In the genomic region with DNA sequence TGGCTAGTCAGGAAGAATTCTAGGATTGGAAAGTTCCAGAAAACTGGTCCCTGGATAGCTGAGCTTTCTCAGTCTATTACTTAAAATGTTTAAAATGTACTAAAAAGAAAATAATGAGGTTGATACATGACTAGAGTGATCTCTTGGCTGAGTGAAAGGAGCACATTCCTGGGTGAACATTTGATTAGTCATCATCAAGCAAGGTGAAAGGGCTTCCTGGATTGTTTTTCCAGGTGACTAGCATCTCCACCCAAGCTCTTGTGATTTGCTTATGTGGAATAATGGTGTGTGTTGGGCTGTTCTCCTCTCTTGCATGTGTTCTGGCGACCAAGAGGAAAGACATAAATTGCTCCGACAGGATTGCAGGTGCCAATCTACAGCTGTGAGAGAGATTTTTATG, we compare ENCODE assay signal across 16 cellular contexts. TPM values are rescaled to one million over a fixed set of nuclear protein-coding genes. Genes with fewer than 3 reads are reported as not detected.
DNase-seq lines count a peak whose midpoint lies in the region; ATAC-seq, FAIRE-seq and TF ChIP-seq lines count a peak whose summit lies in the region.
"Had no signal": no experiment of that assay in that cellular context is flagged by ENCODE, and none has a peak within 500 bp of the region (broad histone marks: within the 10 kb centered on the region; RNA-seq: fewer than 3 reads in every experiment).

No MANE protein-coding gene starts in this region.

- H3K9ac ChIP-seq in keratinocyte (ENCODE audit: control insufficient read depth, extremely low read depth, insufficient read depth, low read length) = no peak overlapping the region

- DNase-seq in HPDE6-E6E7 (ENCODE audit: extremely low spot score) = peak; percentile 70
- peak; percentile 34 for DNase-seq in astrocyte of the cerebellum (ENCODE audit: low read depth)
- DNase-seq in keratinocyte (ENCODE audit: low read depth, low spot score) = peak; percentile 68
- no peak for DNase-seq in type B pancreatic cell (ENCODE audit: extremely low spot score, unreplicated experiment)
- no peak for DNase-seq in stimulated activated CD8-positive, alpha-beta memory T cell treated with anti-CD3 and anti-CD28 coated beads, Interleukin-4, amount 100 ng/mL, for 48 hours
- no peak for DNase-seq in cardiac septum (ENCODE audit: low spot score)
- DNase-seq: naive B cell; NCI-H2107; NK-92 treated with Interleukin-12 subunit alpha and Interleukin-12 subunit beta, amount 100 ng/mL, for 24 hours had no signal

- no peak overlapping the region for H2AFZ ChIP-seq in keratinocyte (ENCODE audit: control insufficient read depth, low read length)

- no peak for ATAC-seq in GM19023 (IDR thresholded peaks at IDR 0.05; ENCODE audit: unreplicated experiment)
- ATAC-seq: left lobe of liver had no signal

- no peak overlapping the region for H3K4me3 ChIP-seq in astrocyte of the cerebellum (ENCODE audit: low read depth, low read length)
- no peak overlapping the region for H3K4me3 ChIP-seq in keratinocyte (ENCODE audit: control insufficient read depth in 2 of 3, extremely low read depth in 1 of 3, insufficient read depth in 2 of 3, low read depth in 1 of 3, low read length in 3 of 3)
- H3K4me3 ChIP-seq: cardiac muscle cell had no signal

- peaks cover 5% of the 10 kb centered on the region for H3K9me3 Mint-ChIP-seq in type B pancreatic cell
- H3K9me3 Mint-ChIP-seq: naive B cell had no signal

- no peaks in the 10 kb centered on the region for H3K36me3 Mint-ChIP-seq in type B pancreatic cell
- H3K36me3 Mint-ChIP-seq: CD14-positive monocyte, naive B cell had no signal

- in situ Hi-C loops in astrocyte of the cerebellum (cut with HindIII; ENCODE audit: low sequenced_read_pairs) = no loop called here

- FAIRE-seq in keratinocyte (lab: Jason Lieb, UNC) = peak; percentile 93
- FAIRE-seq: G401.6 had no signal

- no peaks in the 10 kb centered on the region for H3K79me2 ChIP-seq in keratinocyte (ENCODE audit: control insufficient read depth, insufficient read depth, low read length)

- H3K27ac Mint-ChIP-seq in type B pancreatic cell = peak overlapping the region; percentile 60
- H3K27ac Mint-ChIP-seq: CD14-positive monocyte, naive B cell had no signal

- no peaks in the 10 kb centered on the region for H3K9me3 ChIP-seq in keratinocyte (ENCODE audit: control insufficient read depth, low read depth, low read length)

- TF ChIP-seq CTCF in astrocyte of the cerebellum (IDR thresholded peaks at IDR 0.05; ENCODE audit: low read depth, low read length, missing control alignments) (no peak), keratinocyte (optimal IDR thresholded peaks at IDR 0.05 in 1 of 3, IDR thresholded peaks at IDR 0.05 in 1 of 3, conservative IDR thresholded peaks at IDR 0.05 in 1 of 3; ENCODE audit: extremely low read depth in 1 of 3, insufficient read depth in 2 of 3, low read length in 3 of 3) (no peak), type B pancreatic cell (conservative IDR thresholded peaks at IDR 0.05) (no peak)

- H3K4me1 Mint-ChIP-seq in type B pancreatic cell (ENCODE audit: unreplicated experiment) = no peaks in the 10 kb centered on the region
- H3K4me1 Mint-ChIP-seq: CD14-positive monocyte, naive B cell had no signal

- intact Hi-C loops in cardiac septum (cut with DNase I) = no loop called here

- peaks cover 12% of the 10 kb centered on the region for H3K4me1 ChIP-seq in keratinocyte (ENCODE audit: control insufficient read depth, extremely low read depth, insufficient read depth, low read length)

- dilution Hi-C loops in keratinocyte (cut with MboI; ENCODE audit: extremely low pct_ligation_motif_present, low sequenced_read_pairs) = no loop called here

- H3K4me3 Mint-ChIP-seq in type B pancreatic cell = no peak overlapping the region
- H3K4me3 Mint-ChIP-seq: CD14-positive monocyte, naive B cell had no signal

- H4K20me1 ChIP-seq in keratinocyte (ENCODE audit: control insufficient read depth, extremely low read depth, insufficient read depth, low read length) = no peaks in the 10 kb centered on the region

- H3K9me1 ChIP-seq in keratinocyte (ENCODE audit: control insufficient read depth, extremely low read depth, insufficient read depth, low read length) = no peaks in the 10 kb centered on the region

- no peaks in the 10 kb centered on the region for H3K36me3 ChIP-seq in keratinocyte (ENCODE audit: control insufficient read depth in 2 of 2, extremely low read depth in 1 of 2, insufficient read depth in 2 of 2, low read length in 2 of 2)
- H3K36me3 ChIP-seq: cardiac muscle cell had no signal

- H3K27me3 ChIP-seq in keratinocyte (ENCODE audit: control insufficient read depth, extremely low read depth, insufficient read depth, low read length) = no peaks in the 10 kb centered on the region
- H3K27me3 ChIP-seq: cardiac muscle cell had no signal

- H3K27me3 Mint-ChIP-seq in type B pancreatic cell = no peaks in the 10 kb centered on the region
- H3K27me3 Mint-ChIP-seq: naive B cell had no signal

- peak overlapping the region; percentile 28 for H3K27ac ChIP-seq in keratinocyte (ENCODE audit: control insufficient read depth, insufficient read depth, low read length)
- H3K27ac ChIP-seq: cardiac muscle cell, HL-60 had no signal

- H3K4me2 ChIP-seq in keratinocyte (ENCODE audit: control insufficient read depth, extremely low read depth, insufficient read depth, low read depth, low read length) = peak overlapping the region; percentile 39

RNA-seq across cellular contexts. Expression of gene PKIB, which starts 42.9 kb away (rescaled TPM):
- polyA plus RNA-seq in keratinocyte = 4.4 to 8.7 TPM (median 5.8 TPM) in 3 replicates
- polyA plus RNA-seq in keratinocyte (2011; ENCODE audit: low read depth) = 6.2 TPM
- 5.8 and 11.9 TPM in 2 replicates for polyA plus RNA-seq in keratinocyte (2011; cell fraction: cytosol; rRNA removed)
- 3.5 and 3.8 TPM in 2 replicates for polyA plus RNA-seq in keratinocyte (2011; cell fraction: nucleus; rRNA removed)
- polyA plus RNA-seq in keratinocyte (2012; ENCODE audit: low replicate concordance) = 4.6 and 13.5 TPM in 2 replicates
- 0.86 to 3.3 TPM in 2 of 3 replicates, not detected in the other for polyA minus RNA-seq in keratinocyte
- 3.3 TPM for polyA minus RNA-seq in keratinocyte (2011; cell fraction: cytosol; rRNA and poly(A)+ RNA removed)
- 1.7 and 3.7 TPM in 2 replicates for polyA minus RNA-seq in keratinocyte (2011; cell fraction: nucleus; rRNA and poly(A)+ RNA removed)
- total RNA-seq in type B pancreatic cell (ENCODE audit: low replicate concordance) (31.7 and 56.8 TPM in 2 replicates), cardiac septum (0.38 TPM)
- total RNA-seq: activated CD8-positive, alpha-beta memory T cell treated with anti-CD3 and anti-CD28 coated beads for 36 hours had no signal

Comparison
In these comparisons a context has a peak if more than half of its experiments do, and no peak if none do; other contexts are left out.
1. DNase-seq: peak in HPDE6-E6E7 (single experiment), astrocyte of the cerebellum (single experiment) and keratinocyte (single experiment); none in type B pancreatic cell (single experiment), stimulated activated CD8-positive, alpha-beta memory T cell treated with anti-CD3 and anti-CD28 coated beads, Interleukin-4, amount 100 ng/mL, for 48 hours (single experiment) and cardiac septum (single experiment).
2. RNA of gene PKIB, which starts 42.9 kb away (total RNA-seq): 31.7 to 56.8 TPM in type B pancreatic cell; 0.38 TPM in cardiac septum (single experiment); every median in the first group is over 10 times any median in the second.